ENCODE assay signal across 1 cellular context in genomic region chr20:50284811-50285375, GRCh38.
TF ChIP-seq lines count a peak whose summit lies in the region.

No MANE protein-coding gene starts in this region.

TF ChIP-seq in K562, 482 proteins besides CTCF, POLR2A, EP300 and RAD21 (continued from another document):
- TF ChIP-seq ZNF407 (IDR thresholded peaks at IDR 0.05; ENCODE audit: low read depth) (no peak), ZNF592 (IDR thresholded peaks at IDR 0.05) (0 out of 2 replicates have a peak, but pooled peaks have one; percentile 12), MCM5 (IDR thresholded peaks at IDR 0.05; ENCODE audit: low read depth) (no peak)
